ENCODE assay signal across 1 cellular context in the genomic region with DNA sequence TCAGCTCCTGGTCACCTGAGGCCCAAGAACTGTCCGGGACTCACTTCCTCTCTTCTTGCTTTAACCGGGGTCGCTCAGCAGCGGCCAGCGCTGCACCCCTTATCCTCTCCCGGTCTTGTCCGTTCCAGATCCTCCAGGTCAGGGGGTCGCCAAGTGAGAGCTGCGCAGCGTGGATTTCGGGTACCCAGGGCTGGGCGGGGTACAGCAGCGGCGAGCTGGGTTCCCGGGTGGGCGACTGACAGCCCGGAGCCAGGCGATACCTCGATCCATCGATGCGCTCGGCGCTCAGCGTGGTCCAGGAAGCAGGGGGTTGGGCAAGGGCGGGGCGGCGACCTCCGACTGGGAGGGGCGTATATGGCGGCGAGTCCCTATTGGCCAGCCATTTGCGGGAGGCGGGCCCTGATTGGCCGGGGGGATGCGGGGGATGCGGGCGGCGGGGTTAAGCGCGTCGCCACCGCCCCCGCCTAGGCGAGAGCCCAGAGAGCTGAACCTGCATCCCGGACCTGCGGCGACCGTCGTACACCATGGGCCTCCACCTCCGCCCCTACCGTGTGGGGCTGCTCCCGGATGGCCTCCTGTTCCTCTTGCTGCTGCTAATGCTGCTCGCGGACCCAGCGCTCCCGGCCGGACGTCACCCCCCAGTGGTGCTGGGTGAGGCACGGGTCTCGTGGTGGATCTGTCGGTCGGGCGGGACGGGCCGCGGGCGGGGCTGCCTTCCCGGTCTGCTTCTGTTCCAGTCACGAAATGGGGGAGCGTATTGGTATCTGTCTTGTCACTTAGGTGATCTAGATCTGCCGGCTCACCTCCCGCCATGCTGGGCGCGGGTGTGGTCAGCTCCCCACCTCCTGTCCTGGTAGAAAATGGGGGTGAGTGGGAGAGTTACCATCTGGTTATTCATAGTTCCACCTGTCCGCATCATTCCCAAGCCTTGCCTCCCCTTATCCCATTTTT.
A peak's percentile ranks its signal among the peaks of the same experiment; 100 is the strongest.
TF ChIP-seq lines count a peak whose summit lies in the region.

A gene with protein sequence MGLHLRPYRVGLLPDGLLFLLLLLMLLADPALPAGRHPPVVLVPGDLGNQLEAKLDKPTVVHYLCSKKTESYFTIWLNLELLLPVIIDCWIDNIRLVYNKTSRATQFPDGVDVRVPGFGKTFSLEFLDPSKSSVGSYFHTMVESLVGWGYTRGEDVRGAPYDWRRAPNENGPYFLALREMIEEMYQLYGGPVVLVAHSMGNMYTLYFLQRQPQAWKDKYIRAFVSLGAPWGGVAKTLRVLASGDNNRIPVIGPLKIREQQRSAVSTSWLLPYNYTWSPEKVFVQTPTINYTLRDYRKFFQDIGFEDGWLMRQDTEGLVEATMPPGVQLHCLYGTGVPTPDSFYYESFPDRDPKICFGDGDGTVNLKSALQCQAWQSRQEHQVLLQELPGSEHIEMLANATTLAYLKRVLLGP (plus strand): TSS at position 471 of the 951 bp plus-strand sequence. CDS start 54 bp downstream, at position 525.

TF ChIP-seq in HepG2, 621 proteins besides CTCF, POLR2A, EP300 and RAD21 (continued from another document and continues in another):
- no peak for TF ChIP-seq FOXA1 (IDR thresholded peaks at IDR 0.05)
- peak; percentile 3; the same call in 1 of the 2 replicates for TF ChIP-seq FOXA1 (CRISPR knock-in tag; IDR thresholded peaks at IDR 0.05)
- TF ChIP-seq, protein P1, sequence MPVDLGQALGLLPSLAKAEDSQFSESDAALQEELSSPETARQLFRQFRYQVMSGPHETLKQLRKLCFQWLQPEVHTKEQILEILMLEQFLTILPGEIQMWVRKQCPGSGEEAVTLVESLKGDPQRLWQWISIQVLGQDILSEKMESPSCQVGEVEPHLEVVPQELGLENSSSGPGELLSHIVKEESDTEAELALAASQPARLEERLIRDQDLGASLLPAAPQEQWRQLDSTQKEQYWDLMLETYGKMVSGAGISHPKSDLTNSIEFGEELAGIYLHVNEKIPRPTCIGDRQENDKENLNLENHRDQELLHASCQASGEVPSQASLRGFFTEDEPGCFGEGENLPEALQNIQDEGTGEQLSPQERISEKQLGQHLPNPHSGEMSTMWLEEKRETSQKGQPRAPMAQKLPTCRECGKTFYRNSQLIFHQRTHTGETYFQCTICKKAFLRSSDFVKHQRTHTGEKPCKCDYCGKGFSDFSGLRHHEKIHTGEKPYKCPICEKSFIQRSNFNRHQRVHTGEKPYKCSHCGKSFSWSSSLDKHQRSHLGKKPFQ (CRISPR knock-in tag; IDR thresholded peaks at IDR 0.05; ENCODE audit: insufficient replicate concordance), result peak; percentile 68
- TF ChIP-seq XRCC5 (optimal IDR thresholded peaks at IDR 0.05; ENCODE audit: low read length), result peak; percentile 97
- TF ChIP-seq ZBTB8A (CRISPR knock-in tag; IDR thresholded peaks at IDR 0.05; ENCODE audit: borderline replicate concordance, low read depth), result no peak
- no peak for TF ChIP-seq TBL1XR1 (IDR thresholded peaks at IDR 0.05; ENCODE audit: borderline replicate concordance, low read length, partially characterized antibody)
- TF ChIP-seq, protein P2, sequence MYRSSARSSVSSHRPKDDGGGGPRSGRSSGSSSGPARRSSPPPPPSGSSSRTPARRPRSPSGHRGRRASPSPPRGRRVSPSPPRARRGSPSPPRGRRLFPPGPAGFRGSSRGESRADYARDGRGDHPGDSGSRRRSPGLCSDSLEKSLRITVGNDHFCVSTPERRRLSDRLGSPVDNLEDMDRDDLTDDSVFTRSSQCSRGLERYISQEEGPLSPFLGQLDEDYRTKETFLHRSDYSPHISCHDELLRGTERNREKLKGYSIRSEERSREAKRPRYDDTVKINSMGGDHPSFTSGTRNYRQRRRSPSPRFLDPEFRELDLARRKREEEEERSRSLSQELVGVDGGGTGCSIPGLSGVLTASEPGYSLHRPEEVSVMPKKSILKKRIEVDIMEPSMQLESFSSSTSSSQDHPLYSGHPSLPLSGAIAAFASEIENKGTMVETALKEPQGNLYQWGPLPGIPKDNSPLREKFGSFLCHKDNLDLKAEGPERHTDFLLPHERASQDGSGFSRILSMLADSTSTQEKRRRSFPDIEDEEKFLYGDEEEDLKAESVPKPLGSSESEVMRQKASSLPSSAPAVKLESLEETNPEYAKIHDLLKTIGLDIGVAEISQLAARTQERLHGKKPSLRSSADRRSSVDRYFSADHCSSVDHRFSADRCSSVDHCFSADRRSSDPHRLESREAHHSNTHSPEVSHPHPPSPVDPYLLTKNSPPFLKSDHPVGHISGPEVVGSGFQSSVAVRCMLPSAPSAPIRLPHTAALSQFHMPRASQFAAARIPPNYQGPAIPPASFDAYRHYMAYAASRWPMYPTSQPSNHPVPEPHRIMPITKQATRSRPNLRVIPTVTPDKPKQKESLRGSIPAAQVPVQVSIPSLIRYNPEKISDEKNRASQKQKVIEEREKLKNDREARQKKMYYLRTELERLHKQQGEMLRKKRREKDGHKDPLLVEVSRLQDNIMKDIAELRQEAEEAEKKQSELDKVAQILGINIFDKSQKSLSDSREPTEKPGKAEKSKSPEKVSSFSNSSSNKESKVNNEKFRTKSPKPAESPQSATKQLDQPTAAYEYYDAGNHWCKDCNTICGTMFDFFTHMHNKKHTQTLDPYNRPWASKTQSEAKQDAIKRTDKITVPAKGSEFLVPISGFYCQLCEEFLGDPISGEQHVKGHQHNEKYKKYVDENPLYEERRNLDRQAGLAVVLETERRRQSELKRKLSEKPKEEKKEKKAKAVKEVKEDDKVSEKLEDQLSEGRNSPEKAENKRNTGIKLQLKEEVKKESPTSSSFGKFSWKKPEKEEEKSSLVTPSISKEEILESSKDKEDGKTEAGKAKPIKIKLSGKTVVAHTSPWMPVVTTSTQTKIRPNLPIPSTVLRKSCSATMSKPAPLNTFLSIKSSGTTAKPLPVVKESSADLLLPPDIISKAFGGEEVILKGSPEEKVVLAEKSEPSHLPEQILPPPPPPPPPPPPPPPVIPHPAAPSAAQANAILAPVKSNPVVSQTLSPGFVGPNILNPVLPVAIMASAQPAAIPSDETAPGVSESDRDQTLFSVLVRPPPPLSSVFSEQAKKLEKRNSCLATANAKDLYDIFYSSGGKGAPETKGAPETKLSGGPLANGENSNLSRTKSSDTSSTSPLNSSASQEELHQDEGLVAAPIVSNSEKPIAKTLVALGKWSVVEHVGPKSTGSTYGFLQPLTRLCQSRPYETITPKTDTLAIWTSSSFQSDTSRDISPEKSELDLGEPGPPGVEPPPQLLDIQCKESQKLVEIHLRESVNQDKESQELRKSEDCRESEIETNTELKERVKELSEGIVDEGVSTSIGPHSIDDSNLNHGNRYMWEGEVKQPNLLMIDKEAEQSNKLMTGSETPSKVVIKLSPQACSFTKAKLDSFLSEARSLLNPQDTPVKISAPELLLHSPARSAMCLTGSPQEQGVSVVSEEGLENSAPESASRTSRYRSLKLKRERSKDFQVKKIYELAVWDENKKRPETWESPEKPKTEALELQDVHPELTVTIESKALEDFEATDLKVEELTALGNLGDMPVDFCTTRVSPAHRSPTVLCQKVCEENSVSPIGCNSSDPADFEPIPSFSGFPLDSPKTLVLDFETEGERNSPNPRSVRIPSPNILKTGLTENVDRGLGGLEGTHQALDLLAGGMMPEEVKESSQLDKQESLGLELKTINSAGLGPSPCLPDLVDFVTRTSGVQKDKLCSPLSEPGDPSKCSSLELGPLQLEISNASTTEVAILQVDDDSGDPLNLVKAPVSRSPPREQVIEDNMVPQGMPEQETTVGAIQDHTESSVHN (CRISPR knock-in tag; IDR thresholded peaks at IDR 0.05), result no peak; the same call in 1 of the 2 replicates
- no peak for TF ChIP-seq EEA1 (CRISPR knock-in tag; IDR thresholded peaks at IDR 0.05; ENCODE audit: borderline replicate concordance)
- peak; percentile 77 for TF ChIP-seq FOXK1 (CRISPR knock-in tag; IDR thresholded peaks at IDR 0.05; ENCODE audit: borderline replicate concordance, low read depth)
- TF ChIP-seq ZNF543 (CRISPR knock-in tag; IDR thresholded peaks at IDR 0.05), result 0 out of 2 replicates have a peak, but pooled peaks have one; percentile 46
- TF ChIP-seq, protein P3, sequence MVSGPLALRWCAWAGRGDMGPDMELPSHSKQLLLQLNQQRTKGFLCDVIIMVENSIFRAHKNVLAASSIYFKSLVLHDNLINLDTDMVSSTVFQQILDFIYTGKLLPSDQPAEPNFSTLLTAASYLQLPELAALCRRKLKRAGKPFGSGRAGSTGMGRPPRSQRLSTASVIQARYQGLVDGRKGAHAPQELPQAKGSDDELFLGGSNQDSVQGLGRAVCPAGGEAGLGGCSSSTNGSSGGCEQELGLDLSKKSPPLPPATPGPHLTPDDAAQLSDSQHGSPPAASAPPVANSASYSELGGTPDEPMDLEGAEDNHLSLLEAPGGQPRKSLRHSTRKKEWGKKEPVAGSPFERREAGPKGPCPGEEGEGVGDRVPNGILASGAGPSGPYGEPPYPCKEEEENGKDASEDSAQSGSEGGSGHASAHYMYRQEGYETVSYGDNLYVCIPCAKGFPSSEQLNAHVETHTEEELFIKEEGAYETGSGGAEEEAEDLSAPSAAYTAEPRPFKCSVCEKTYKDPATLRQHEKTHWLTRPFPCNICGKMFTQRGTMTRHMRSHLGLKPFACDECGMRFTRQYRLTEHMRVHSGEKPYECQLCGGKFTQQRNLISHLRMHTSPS (CRISPR knock-in tag; IDR thresholded peaks at IDR 0.05; ENCODE audit: low read depth), result peak; percentile 53
- TF ChIP-seq, protein P4, sequence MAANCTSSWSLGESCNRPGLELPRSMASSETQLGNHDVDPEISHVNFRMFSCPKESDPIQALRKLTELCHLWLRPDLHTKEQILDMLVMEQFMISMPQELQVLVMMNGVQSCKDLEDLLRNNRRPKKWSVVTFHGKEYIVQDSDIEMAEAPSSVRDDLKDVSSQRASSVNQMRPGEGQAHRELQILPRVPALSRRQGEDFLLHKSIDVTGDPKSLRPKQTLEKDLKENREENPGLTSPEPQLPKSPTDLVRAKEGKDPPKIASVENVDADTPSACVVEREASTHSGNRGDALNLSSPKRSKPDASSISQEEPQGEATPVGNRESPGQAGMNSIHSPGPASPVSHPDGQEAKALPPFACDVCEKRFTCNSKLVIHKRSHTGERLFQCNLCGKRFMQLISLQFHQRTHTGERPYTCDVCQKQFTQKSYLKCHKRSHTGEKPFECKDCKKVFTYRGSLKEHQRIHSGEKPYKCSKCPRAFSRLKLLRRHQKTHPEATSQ (CRISPR knock-in tag; IDR thresholded peaks at IDR 0.05; ENCODE audit: borderline replicate concordance), result no peak
- TF ChIP-seq, protein P5, sequence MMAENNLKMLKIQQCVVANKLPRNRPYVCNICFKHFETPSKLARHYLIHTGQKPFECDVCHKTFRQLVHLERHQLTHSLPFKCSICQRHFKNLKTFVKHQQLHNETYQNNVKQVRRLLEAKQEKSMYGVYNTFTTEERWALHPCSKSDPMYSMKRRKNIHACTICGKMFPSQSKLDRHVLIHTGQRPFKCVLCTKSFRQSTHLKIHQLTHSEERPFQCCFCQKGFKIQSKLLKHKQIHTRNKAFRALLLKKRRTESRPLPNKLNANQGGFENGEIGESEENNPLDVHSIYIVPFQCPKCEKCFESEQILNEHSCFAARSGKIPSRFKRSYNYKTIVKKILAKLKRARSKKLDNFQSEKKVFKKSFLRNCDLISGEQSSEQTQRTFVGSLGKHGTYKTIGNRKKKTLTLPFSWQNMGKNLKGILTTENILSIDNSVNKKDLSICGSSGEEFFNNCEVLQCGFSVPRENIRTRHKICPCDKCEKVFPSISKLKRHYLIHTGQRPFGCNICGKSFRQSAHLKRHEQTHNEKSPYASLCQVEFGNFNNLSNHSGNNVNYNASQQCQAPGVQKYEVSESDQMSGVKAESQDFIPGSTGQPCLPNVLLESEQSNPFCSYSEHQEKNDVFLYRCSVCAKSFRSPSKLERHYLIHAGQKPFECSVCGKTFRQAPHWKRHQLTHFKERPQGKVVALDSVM (CRISPR knock-in tag; IDR thresholded peaks at IDR 0.05), result no peak; the same call in 1 of the 2 replicates
- no peak for TF ChIP-seq NCOR1 (IDR thresholded peaks at IDR 0.05; ENCODE audit: borderline replicate concordance, low read length)
- peak; percentile 89 for TF ChIP-seq ZNF234 (CRISPR knock-in tag; conservative IDR thresholded peaks at IDR 0.05)
- no peak for TF ChIP-seq ADNP (CRISPR knock-in tag; IDR thresholded peaks at IDR 0.05)
- TF ChIP-seq ZNF430 (CRISPR knock-in tag; IDR thresholded peaks at IDR 0.05), result no peak; the same call in 1 of the 2 replicates
- no peak for TF ChIP-seq ZNF780A (CRISPR knock-in tag; IDR thresholded peaks at IDR 0.05)
- TF ChIP-seq, protein P6, sequence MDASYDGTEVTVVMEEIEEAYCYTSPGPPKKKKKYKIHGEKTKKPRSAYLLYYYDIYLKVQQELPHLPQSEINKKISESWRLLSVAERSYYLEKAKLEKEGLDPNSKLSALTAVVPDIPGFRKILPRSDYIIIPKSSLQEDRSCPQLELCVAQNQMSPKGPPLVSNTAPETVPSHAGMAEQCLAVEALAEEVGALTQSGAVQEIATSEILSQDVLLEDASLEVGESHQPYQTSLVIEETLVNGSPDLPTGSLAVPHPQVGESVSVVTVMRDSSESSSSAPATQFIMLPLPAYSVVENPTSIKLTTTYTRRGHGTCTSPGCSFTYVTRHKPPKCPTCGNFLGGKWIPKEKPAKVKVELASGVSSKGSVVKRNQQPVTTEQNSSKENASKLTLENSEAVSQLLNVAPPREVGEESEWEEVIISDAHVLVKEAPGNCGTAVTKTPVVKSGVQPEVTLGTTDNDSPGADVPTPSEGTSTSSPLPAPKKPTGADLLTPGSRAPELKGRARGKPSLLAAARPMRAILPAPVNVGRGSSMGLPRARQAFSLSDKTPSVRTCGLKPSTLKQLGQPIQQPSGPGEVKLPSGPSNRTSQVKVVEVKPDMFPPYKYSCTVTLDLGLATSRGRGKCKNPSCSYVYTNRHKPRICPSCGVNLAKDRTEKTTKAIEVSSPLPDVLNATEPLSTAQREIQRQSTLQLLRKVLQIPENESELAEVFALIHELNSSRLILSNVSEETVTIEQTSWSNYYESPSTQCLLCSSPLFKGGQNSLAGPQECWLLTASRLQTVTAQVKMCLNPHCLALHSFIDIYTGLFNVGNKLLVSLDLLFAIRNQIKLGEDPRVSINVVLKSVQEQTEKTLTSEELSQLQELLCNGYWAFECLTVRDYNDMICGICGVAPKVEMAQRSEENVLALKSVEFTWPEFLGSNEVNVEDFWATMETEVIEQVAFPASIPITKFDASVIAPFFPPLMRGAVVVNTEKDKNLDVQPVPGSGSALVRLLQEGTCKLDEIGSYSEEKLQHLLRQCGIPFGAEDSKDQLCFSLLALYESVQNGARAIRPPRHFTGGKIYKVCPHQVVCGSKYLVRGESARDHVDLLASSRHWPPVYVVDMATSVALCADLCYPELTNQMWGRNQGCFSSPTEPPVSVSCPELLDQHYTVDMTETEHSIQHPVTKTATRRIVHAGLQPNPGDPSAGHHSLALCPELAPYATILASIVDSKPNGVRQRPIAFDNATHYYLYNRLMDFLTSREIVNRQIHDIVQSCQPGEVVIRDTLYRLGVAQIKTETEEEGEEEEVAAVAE (CRISPR knock-in tag; IDR thresholded peaks at IDR 0.05; ENCODE audit: borderline replicate concordance), result no peak
- no peak for TF ChIP-seq ZSCAN22 (CRISPR knock-in tag; IDR thresholded peaks at IDR 0.05)
- TF ChIP-seq, protein P7, sequence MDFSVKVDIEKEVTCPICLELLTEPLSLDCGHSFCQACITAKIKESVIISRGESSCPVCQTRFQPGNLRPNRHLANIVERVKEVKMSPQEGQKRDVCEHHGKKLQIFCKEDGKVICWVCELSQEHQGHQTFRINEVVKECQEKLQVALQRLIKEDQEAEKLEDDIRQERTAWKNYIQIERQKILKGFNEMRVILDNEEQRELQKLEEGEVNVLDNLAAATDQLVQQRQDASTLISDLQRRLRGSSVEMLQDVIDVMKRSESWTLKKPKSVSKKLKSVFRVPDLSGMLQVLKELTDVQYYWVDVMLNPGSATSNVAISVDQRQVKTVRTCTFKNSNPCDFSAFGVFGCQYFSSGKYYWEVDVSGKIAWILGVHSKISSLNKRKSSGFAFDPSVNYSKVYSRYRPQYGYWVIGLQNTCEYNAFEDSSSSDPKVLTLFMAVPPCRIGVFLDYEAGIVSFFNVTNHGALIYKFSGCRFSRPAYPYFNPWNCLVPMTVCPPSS (IDR thresholded peaks at IDR 0.05), result no peak
- 0 out of 2 replicates have a peak, but pooled peaks have one; percentile 17 for TF ChIP-seq RNF2 (conservative IDR thresholded peaks at IDR 0.05; ENCODE audit: low read depth)
